15 cellular contexts compared by ENCODE assay signal in genomic region chr1:229011022-229011421, GRCh38.
"Had no signal": no experiment of that assay in that cellular context is flagged by ENCODE, and none has a peak within 500 bp of the region (broad histone marks: within the 10 kb centered on the region; RNA-seq: fewer than 3 reads in every experiment).

No MANE protein-coding gene starts in this region.

- H3K27me3 ChIP-seq: colonic mucosa, esophagus squamous epithelium, hepatocyte, neutrophil, right atrium auricular region had no signal

- H3K27ac ChIP-seq: colonic mucosa, esophagus squamous epithelium, hepatocyte, neutrophil, right atrium auricular region had no signal

- H3K36me3 ChIP-seq: colonic mucosa, esophagus squamous epithelium, neutrophil, right atrium auricular region had no signal

- H3K4me3 ChIP-seq: colonic mucosa, esophagus squamous epithelium, hepatocyte, mucosa of descending colon, right atrium auricular region, smooth muscle cell had no signal

- H3K4me1 ChIP-seq: colonic mucosa, esophagus squamous epithelium, right atrium auricular region had no signal

- DNase-seq: colonic mucosa; dermis blood vessel endothelial cell; esophagus squamous epithelium; foreskin fibroblast; head of caudate nucleus; mammary epithelial cell; mucosa of descending colon; naive thymus-derived CD8-positive, alpha-beta T cell; stimulated activated CD4-positive, alpha-beta T cell treated with anti-CD3 and anti-CD28 coated beads, Interleukin-2, amount 100 ng/mL, for 48 hours; stimulated activated naive CD4-positive, alpha-beta T cell treated with Interleukin-2 at 50 U/mL for 16 hours; trophoblast cell had no signal

- H3K9me3 ChIP-seq: colonic mucosa, esophagus squamous epithelium, mucosa of descending colon, neutrophil, right atrium auricular region had no signal

- ATAC-seq: mucosa of descending colon; naive thymus-derived CD8-positive, alpha-beta T cell had no signal
